Comparison of ENCODE assay signal across 21 cellular contexts in genomic region chr10:119805702-119806230, GRCh38.
"Had no signal": no experiment of that assay in that cellular context is flagged by ENCODE, and none has a peak within 500 bp of the region (broad histone marks: within the 10 kb centered on the region; RNA-seq: fewer than 3 reads in every experiment).

No MANE protein-coding gene starts in this region.

- H3K36me3 ChIP-seq: breast epithelium, neutrophil had no signal

- H3K27me3 ChIP-seq: breast epithelium, esophagus muscularis mucosa, gastroesophageal sphincter, heart right ventricle, neutrophil, sigmoid colon, spleen had no signal

- H3K36me3 Mint-ChIP-seq: activated naive CD4-positive, alpha-beta T cell treated with anti-CD3 and anti-CD28 coated beads, Interleukin-2, amount 10 ng/mL, durations not matched to agents 7 days and 5 days had no signal

- H3K27me3 Mint-ChIP-seq: activated naive CD4-positive, alpha-beta T cell treated with anti-CD3 and anti-CD28 coated beads, Interleukin-2, amount 10 ng/mL, durations not matched to agents 7 days and 5 days; activated naive CD8-positive, alpha-beta T cell treated with anti-CD3 and anti-CD28 coated beads, Interleukin-2, amount 50 U/mL, for 24 hours; naive thymus-derived CD8-positive, alpha-beta T cell; stimulated activated naive B cell treated with anti-CD40 and anti-IgM and Interleukin-4, amounts not matched to agents 10 μg/mL and 1 μg/mL and 100 μg/mL, for 72 hours had no signal

- H3K27ac ChIP-seq: breast epithelium, esophagus muscularis mucosa, gastroesophageal sphincter, heart right ventricle, neutrophil, spleen had no signal

- H3K4me3 Mint-ChIP-seq: activated naive CD4-positive, alpha-beta T cell treated with anti-CD3 and anti-CD28 coated beads, Interleukin-2, amount 10 ng/mL, durations not matched to agents 7 days and 5 days; activated naive CD8-positive, alpha-beta T cell treated with anti-CD3 and anti-CD28 coated beads, Interleukin-2, amount 50 U/mL, for 24 hours; naive thymus-derived CD8-positive, alpha-beta T cell; stimulated activated naive B cell treated with anti-CD40 and anti-IgM and Interleukin-4, amounts not matched to agents 10 μg/mL and 1 μg/mL and 100 μg/mL, for 72 hours had no signal

- H3K9me3 ChIP-seq: breast epithelium, esophagus muscularis mucosa, gastroesophageal sphincter, heart right ventricle, neutrophil, sigmoid colon, spleen had no signal

- ATAC-seq: activated naive CD8-positive, alpha-beta T cell treated with anti-CD3 and anti-CD28 coated beads, Interleukin-2, amount 50 U/mL, for 24 hours; gastroesophageal sphincter; heart right ventricle; left cardiac atrium; naive thymus-derived CD8-positive, alpha-beta T cell; stimulated activated naive B cell treated with anti-CD40 and anti-IgM and Interleukin-4, amounts not matched to agents 10 μg/mL and 1 μg/mL and 100 μg/mL, for 72 hours had no signal

- H3K27ac Mint-ChIP-seq: activated naive CD4-positive, alpha-beta T cell treated with anti-CD3 and anti-CD28 coated beads, Interleukin-2, amount 10 ng/mL, durations not matched to agents 7 days and 5 days; activated naive CD8-positive, alpha-beta T cell treated with anti-CD3 and anti-CD28 coated beads, Interleukin-2, amount 50 U/mL, for 24 hours; naive thymus-derived CD8-positive, alpha-beta T cell; stimulated activated naive B cell treated with anti-CD40 and anti-IgM and Interleukin-4, amounts not matched to agents 10 μg/mL and 1 μg/mL and 100 μg/mL, for 72 hours had no signal

- H3K4me3 ChIP-seq: breast epithelium, esophagus muscularis mucosa, gastroesophageal sphincter, heart right ventricle, sigmoid colon, spleen had no signal

- DNase-seq: activated CD4-positive, alpha-beta T cell treated with anti-CD3 and anti-CD28 coated beads for 48 hours; activated CD4-positive, CD25-positive, alpha-beta regulatory T cell; activated CD8-positive, alpha-beta memory T cell treated with anti-CD3 and anti-CD28 coated beads, Interleukin-2, amount 50 U/mL, for 4 hours; activated effector memory CD4-positive, alpha-beta T cell treated with Interleukin-2 at 50 U/mL for 16 hours; activated naive CD4-positive, alpha-beta T cell treated with anti-CD3 and anti-CD28 coated beads, Interleukin-2, amount 10 ng/mL, durations not matched to agents 7 days and 5 days; activated naive CD8-positive, alpha-beta T cell treated with anti-CD3 and anti-CD28 coated beads, Interleukin-2, amount 50 U/mL, for 24 hours; activated T-cell treated with anti-CD3 and anti-CD28 coated beads, Interleukin-2, amount 50 U/mL, for 48 hours; aorta; heart right ventricle; left cardiac atrium; mesendoderm; naive thymus-derived CD8-positive, alpha-beta T cell; sigmoid colon; spleen; stimulated activated naive B cell treated with anti-CD40 and anti-IgM and Interleukin-4, amounts not matched to agents 10 μg/mL and 1 μg/mL and 100 μg/mL, for 72 hours; T-helper 1 cell; T-helper 9 cell had no signal

- H3K4me1 ChIP-seq: breast epithelium, esophagus muscularis mucosa, gastroesophageal sphincter, spleen had no signal

- H3K9me3 Mint-ChIP-seq: activated naive CD4-positive, alpha-beta T cell treated with anti-CD3 and anti-CD28 coated beads, Interleukin-2, amount 10 ng/mL, durations not matched to agents 7 days and 5 days; activated naive CD8-positive, alpha-beta T cell treated with anti-CD3 and anti-CD28 coated beads, Interleukin-2, amount 50 U/mL, for 24 hours; naive thymus-derived CD8-positive, alpha-beta T cell; stimulated activated naive B cell treated with anti-CD40 and anti-IgM and Interleukin-4, amounts not matched to agents 10 μg/mL and 1 μg/mL and 100 μg/mL, for 72 hours had no signal
